ENCODE assay signal across 12 cellular contexts in genomic region chr12:130070017-130070653, GRCh38.
A peak's percentile ranks its signal among the peaks of the same experiment; 100 is the strongest.
DNase-seq lines count a peak whose midpoint lies in the region; ATAC-seq and TF ChIP-seq lines count a peak whose summit lies in the region.
"Had no signal": no experiment of that assay in that cellular context is flagged by ENCODE, and none has a peak within 500 bp of the region (broad histone marks: within the 10 kb centered on the region; RNA-seq: fewer than 3 reads in every experiment).

No MANE protein-coding gene starts in this region.

- DNase-seq in Caco-2 (peak; percentile 38 to 74), RPMI8226 (peak; percentile 46), left ventricle myocardium inferior (no peak), NOMO-1 treated with DMSO at 0.1 percent for 48 hours (lab: John Stamatoyannopoulos, UW; ENCODE audit: unreplicated experiment) (no peak), HuH-7 (ENCODE audit: low spot score) (no peak), NCI-H2227 treated with DMSO at 0.1 percent for 48 hours (lab: John Stamatoyannopoulos, UW) (no peak)
- DNase-seq: activated CD4-positive, alpha-beta T cell treated with anti-CD3 and anti-CD28 coated beads, Interleukin-2, amount 50 U/mL, for 48 hours; activated naive CD4-positive, alpha-beta T cell treated with Interleukin-2 at 50 U/mL for 16 hours; foreskin keratinocyte had no signal

- no peaks in the 10 kb centered on the region for H3K4me1 ChIP-seq in Caco-2
- no peaks in the 10 kb centered on the region for H3K4me1 ChIP-seq in left ventricle myocardium inferior
- no peaks in the 10 kb centered on the region for H3K4me1 ChIP-seq in parathyroid adenoma
- H3K4me1 ChIP-seq: foreskin keratinocyte had no signal

- TF ChIP-seq CTCF in Caco-2 (IDR thresholded peaks at IDR 0.05; ENCODE audit: insufficient read depth in 1 of 2, low read depth in 1 of 2, low read length in 1 of 2, severe bottlenecking in 1 of 2, unreplicated experiment in 1 of 2) (no peak), left ventricle myocardium inferior (IDR thresholded peaks at IDR 0.05; ENCODE audit: borderline replicate concordance) (no peak), parathyroid adenoma (IDR thresholded peaks at IDR 0.05) (no peak)

- no peaks in the 10 kb centered on the region for H3K27me3 Mint-ChIP-seq in Caco-2 (ENCODE audit: insufficient read depth, unreplicated experiment)
- H3K27me3 Mint-ChIP-seq: B cell had no signal

- H3K36me3 ChIP-seq in Caco-2 (ENCODE audit: control insufficient read depth, insufficient read depth, low read length) (no peaks in the 10 kb centered on the region), left ventricle myocardium inferior (no peaks in the 10 kb centered on the region), parathyroid adenoma (ENCODE audit: control insufficient read depth, insufficient read depth, low read length) (no peaks in the 10 kb centered on the region)

- H3K27ac ChIP-seq in left ventricle myocardium inferior (replicated peaks) (no peak overlapping the region), parathyroid adenoma (no peak overlapping the region)
- H3K27ac ChIP-seq: foreskin keratinocyte had no signal

- H3K27me3 ChIP-seq in Caco-2 (replicated peaks; ENCODE audit: control insufficient read depth, insufficient read depth, low read length) (no peaks in the 10 kb centered on the region), left ventricle myocardium inferior (ENCODE audit: low read depth) (peaks cover 58% of the 10 kb centered on the region), parathyroid adenoma (ENCODE audit: control insufficient read depth, insufficient read depth, low read length) (no peaks in the 10 kb centered on the region)
- H3K27me3 ChIP-seq: foreskin keratinocyte had no signal

- H3K4me3 ChIP-seq in Caco-2 (ENCODE audit: low read depth, low read length) (peak overlapping the region; percentile 5; the same call in 1 of the 2 replicates), left ventricle myocardium inferior (peak overlapping the region; percentile 34), parathyroid adenoma (ENCODE audit: low read depth, low read length) (peak overlapping the region; percentile 51)

- CTCF ChIA-PET in Caco-2 (lab: Charles Lee), result no interaction called here

- no peak overlapping the region for H3K27ac Mint-ChIP-seq in Caco-2 (ENCODE audit: unreplicated experiment)
- H3K27ac Mint-ChIP-seq: B cell had no signal

- H3K9ac ChIP-seq in parathyroid adenoma, result no peak overlapping the region

- H3K36me3 Mint-ChIP-seq in Caco-2 (ENCODE audit: insufficient read depth, unreplicated experiment), result no peaks in the 10 kb centered on the region

- H3K4me1 Mint-ChIP-seq in Caco-2 (ENCODE audit: low read depth, unreplicated experiment), result no peaks in the 10 kb centered on the region
- H3K4me1 Mint-ChIP-seq: B cell had no signal

- H3K4me2 ChIP-seq in parathyroid adenoma (ENCODE audit: low read length), result peak overlapping the region; percentile 80

- no peak for ATAC-seq in HG03097 (IDR thresholded peaks at IDR 0.05; ENCODE audit: low FRiP score, unreplicated experiment)
- ATAC-seq: foreskin keratinocyte had no signal

- H3K4me3 Mint-ChIP-seq in Caco-2 (ENCODE audit: unreplicated experiment), result peak overlapping the region; percentile 59
- H3K4me3 Mint-ChIP-seq: B cell had no signal

- no peaks in the 10 kb centered on the region for H3K79me2 ChIP-seq in parathyroid adenoma

- intact Hi-C loops in Caco-2 (cut with micrococcal nuclease; ENCODE audit: unreplicated experiment) (no loop called here), left ventricle myocardium inferior (cut with micrococcal nuclease) (no loop called here)

- POLR2A ChIA-PET in Caco-2 (lab: Charles Lee), result no interaction called here

- peak overlapping the region; percentile 80 for H2AFZ ChIP-seq in parathyroid adenoma

- H3K9me3 Mint-ChIP-seq in Caco-2 (ENCODE audit: unreplicated experiment), result no peaks in the 10 kb centered on the region

- H3K9me3 ChIP-seq in Caco-2, result no peaks in the 10 kb centered on the region
- H3K9me3 ChIP-seq in left ventricle myocardium inferior (replicated peaks), result no peaks in the 10 kb centered on the region
- no peaks in the 10 kb centered on the region for H3K9me3 ChIP-seq in parathyroid adenoma (ENCODE audit: control insufficient read depth, low read length)

- no TSS peak for BruUV-seq in Caco-2 (replicated peaks; lab: Mats Ljungman, UMichigan)

Comparison
In these comparisons a context has a peak if more than half of its experiments do, and no peak if none do; other contexts are left out.
1. DNase-seq: peak in Caco-2 (2 of 2) and RPMI8226 (single experiment); none in left ventricle myocardium inferior (single experiment), NOMO-1 treated with DMSO at 0.1 percent for 48 hours (single experiment), HuH-7 (single experiment) and NCI-H2227 treated with DMSO at 0.1 percent for 48 hours (single experiment).
2. Peak in every context shown above with its lines, with median percentiles within 50 percentile points of each other: H3K4me3 ChIP-seq.